Comparison of ENCODE assay signal across 22 cellular contexts in the genomic region with DNA sequence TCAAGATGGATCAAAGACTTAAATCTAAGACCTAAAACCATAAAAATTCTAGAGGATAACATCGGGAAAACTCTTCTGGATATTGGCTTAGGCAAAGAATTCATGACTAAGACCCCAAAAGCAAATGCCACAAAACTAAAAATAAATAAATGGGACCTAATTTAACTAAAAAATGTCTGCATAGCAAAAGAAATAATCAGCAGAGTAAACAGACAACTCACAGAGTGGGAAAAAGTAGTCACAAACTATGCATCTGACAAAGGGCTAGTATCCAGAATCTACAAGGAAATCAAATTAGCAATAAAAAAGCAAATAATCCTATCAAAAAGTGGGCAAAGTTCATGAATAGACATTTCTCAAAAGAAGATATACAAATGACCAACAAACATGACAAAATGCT. TPM values are rescaled to one million over a fixed set of nuclear protein-coding genes. Genes with fewer than 3 reads are reported as not detected.
A peak's percentile ranks its signal among the peaks of the same experiment; 100 is the strongest.
DNase-seq lines count a peak whose midpoint lies in the region; ATAC-seq and TF ChIP-seq lines count a peak whose summit lies in the region.
"Had no signal": no experiment of that assay in that cellular context is flagged by ENCODE, and none has a peak within 500 bp of the region (broad histone marks: within the 10 kb centered on the region; RNA-seq: fewer than 3 reads in every experiment).

No MANE protein-coding gene starts in this region.

- H3K4me2 ChIP-seq in Karpas-422 (ENCODE audit: low read depth, low read length, poor library complexity, severe bottlenecking) (no peak overlapping the region), PC-3 (ENCODE audit: low read length) (no peak overlapping the region)
- H3K4me2 ChIP-seq: BLaER1 had no signal

- H3K27ac ChIP-seq in Karpas-422 (ENCODE audit: low read length): no peak overlapping the region
- H3K27ac ChIP-seq in PC-3 (ENCODE audit: low read length): peak overlapping the region; percentile 72
- H3K27ac ChIP-seq: BLaER1 had no signal

- ATAC-seq in PC-3: peak; percentile 29

- H4K20me1 ChIP-seq in Karpas-422 (ENCODE audit: insufficient read depth, low read depth, low read length) (no peaks in the 10 kb centered on the region), PC-3 (ENCODE audit: low read length) (no peaks in the 10 kb centered on the region)
- H4K20me1 ChIP-seq: BLaER1 had no signal

- H3K9ac ChIP-seq in Karpas-422 (ENCODE audit: low read length) (no peak overlapping the region), PC-3 (ENCODE audit: low read length) (no peak overlapping the region)
- H3K9ac ChIP-seq: BLaER1 had no signal

- no peak overlapping the region for H2AFZ ChIP-seq in Karpas-422 (ENCODE audit: low read length)
- no peak overlapping the region for H2AFZ ChIP-seq in PC-3 (ENCODE audit: low read length)

- no peaks in the 10 kb centered on the region for H3K9me3 ChIP-seq in Karpas-422 (ENCODE audit: low read length)
- H3K9me3 ChIP-seq in PC-3 (ENCODE audit: low read length): no peaks in the 10 kb centered on the region
- H3K9me3 ChIP-seq: BE2C had no signal

- H3K27me3 ChIP-seq in Karpas-422 (ENCODE audit: low read length) (no peaks in the 10 kb centered on the region), PC-3 (ENCODE audit: low read length) (no peaks in the 10 kb centered on the region)
- H3K27me3 ChIP-seq: BLaER1 had no signal

- no TSS peak for BruUV-seq in PC-3 (replicated peaks; lab: Mats Ljungman, UMichigan)

- no peaks in the 10 kb centered on the region for H3F3A ChIP-seq in PC-3 (ENCODE audit: low read length, unreplicated experiment)

- no peaks in the 10 kb centered on the region for H3K79me2 ChIP-seq in Karpas-422 (ENCODE audit: low read length)
- no peaks in the 10 kb centered on the region for H3K79me2 ChIP-seq in PC-3 (ENCODE audit: low read length)

- TF ChIP-seq CTCF in PC-3 (conservative IDR thresholded peaks at IDR 0.05; ENCODE audit: low read depth, low read length): no peak

- POLR2A ChIA-PET in PC-3 (lab: Charles Lee; ENCODE audit: unreplicated experiment): no interaction called here

- H3K9me2 ChIP-seq in Karpas-422 (replicated peaks; ENCODE audit: insufficient read depth, low read length): no peaks in the 10 kb centered on the region
- no peaks in the 10 kb centered on the region; the same call in 1 of the 2 replicates for H3K9me2 ChIP-seq in PC-3 (replicated peaks; ENCODE audit: low read length)

- no peaks in the 10 kb centered on the region for H3K4me1 ChIP-seq in Karpas-422 (ENCODE audit: low read length)
- peaks cover 26% of the 10 kb centered on the region for H3K4me1 ChIP-seq in PC-3 (ENCODE audit: insufficient read depth, low read length)
- H3K4me1 ChIP-seq: BE2C, BLaER1 had no signal

- H3K36me3 ChIP-seq in Karpas-422 (ENCODE audit: insufficient read depth, low read length): no peaks in the 10 kb centered on the region
- no peaks in the 10 kb centered on the region for H3K36me3 ChIP-seq in PC-3 (ENCODE audit: low read depth, low read length)
- H3K36me3 ChIP-seq: BE2C, BLaER1 had no signal

- H3K4me3 ChIP-seq in Karpas-422 (ENCODE audit: low read length) (no peak overlapping the region), PC-3 (ENCODE audit: low read length) (no peak overlapping the region)
- H3K4me3 ChIP-seq: BLaER1 had no signal

- DNase-seq in Karpas-422 (peak; percentile 6), PC-3 (peak; percentile 74), NOMO-1 (lab: John Stamatoyannopoulos, UW; ENCODE audit: unreplicated experiment in 2 of 2) (no peak)
- DNase-seq in effector CD4-positive, alpha-beta T cell: no peak
- no peak for DNase-seq in stimulated activated CD4-positive, alpha-beta T cell treated with anti-CD3 and anti-CD28 coated beads, Interleukin-15, amount 100 ng/mL, for 24 hours
- DNase-seq: 8988T; ACHN; BE2C; C1 segment of cervical spinal cord; CD4-positive, alpha-beta memory T cell; CD4-positive, CD25-positive, alpha-beta regulatory T cell; CD8-positive, alpha-beta memory T cell; COR-L47; DMS 273 treated with DMSO at 0.1 percent for 48 hours; DMS153; DMS53; DMS79; DND-41; GF-D8 had no signal

- intact Hi-C loops in PC-3 (cut with micrococcal nuclease): loop anchor here (1.0 to 10.0 kb wide), 2 partner anchors 27 to 58 kb away; no protein-coding TSS in a partner anchor

- CTCF ChIA-PET in PC-3 (lab: Charles Lee): interaction anchor here (0.6 kb wide), 1 partner anchor 25 kb away, joined by 3 read pairs; no protein-coding TSS in a partner anchor

RNA-seq across cellular contexts. Expression of a gene that starts 18.2 kb away (rescaled TPM):
- total RNA-seq in Karpas-422 (2014; rRNA removed; shearing (Covaris generic); ENCODE audit: low replicate concordance): not detected in 2 replicates
- total RNA-seq in PC-3 (2014; rRNA removed): 0.15 TPM in 1 of 2 replicates, not detected in the other
- total RNA-seq: A673; CD4-positive, alpha-beta memory T cell; CD4-positive, CD25-positive, alpha-beta regulatory T cell; CD8-positive, alpha-beta memory T cell; Daoy had no signal

Comparison
In these comparisons a context has a peak if more than half of its experiments do, and no peak if none do; other contexts are left out.
1. DNase-seq: peak in Karpas-422 (single experiment) and PC-3 (single experiment); none in effector CD4-positive, alpha-beta T cell (single experiment), NOMO-1 (0 of 2) and stimulated activated CD4-positive, alpha-beta T cell treated with anti-CD3 and anti-CD28 coated beads, Interleukin-15, amount 100 ng/mL, for 24 hours (single experiment).